In the genomic region with DNA sequence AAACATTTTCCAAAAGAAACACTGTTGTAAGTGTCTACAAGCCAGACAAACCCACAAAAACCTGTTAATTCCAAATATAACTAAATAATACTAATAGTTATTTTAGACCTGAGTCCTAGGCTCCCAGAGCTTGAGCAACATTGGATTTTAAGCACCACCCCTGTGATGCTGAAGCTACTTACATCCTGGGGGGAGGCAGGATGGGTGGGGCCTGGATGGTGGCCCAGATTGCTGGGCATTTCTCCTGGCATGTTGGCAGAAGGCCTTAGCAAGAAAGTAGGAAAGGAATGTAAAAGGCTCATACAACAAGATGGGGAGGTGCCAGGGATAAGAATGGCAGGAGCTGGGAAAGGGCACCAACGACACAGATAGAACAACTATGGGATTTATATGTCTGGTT, we compare ENCODE assay signal across 16 cellular contexts. TPM values are rescaled to one million over a fixed set of nuclear protein-coding genes. Genes with fewer than 3 reads are reported as not detected.
DNase-seq lines count a peak whose midpoint lies in the region; ATAC-seq and TF ChIP-seq lines count a peak whose summit lies in the region.
"Had no signal": no experiment of that assay in that cellular context is flagged by ENCODE, and none has a peak within 500 bp of the region (broad histone marks: within the 10 kb centered on the region; RNA-seq: fewer than 3 reads in every experiment).

No MANE protein-coding gene starts in this region.

- TF ChIP-seq RAD21 in Ishikawa (IDR thresholded peaks at IDR 0.05; ENCODE audit: low read depth), result no peak

- H3K4me3 ChIP-seq in choroid plexus epithelial cell (ENCODE audit: low read depth, low read length), result no peak overlapping the region
- H3K4me3 ChIP-seq in stomach, result no peak overlapping the region

- H3K36me3 ChIP-seq in stomach, result peaks cover 0 to 52% (median 18%) of the 10 kb centered on the region in 4 donors

- TF ChIP-seq POLR2A in stomach (IDR thresholded peaks at IDR 0.05), result no peak

- peaks cover 0 to 3% (median 0%) of the 10 kb centered on the region in 4 donors for H3K4me1 ChIP-seq in stomach

- WGBS in stomach, 5 donors, result 46 to 89% (median 75%) methylated on average over 1 of the region's 1 CpG

- TF ChIP-seq EP300 in Ishikawa (IDR thresholded peaks at IDR 0.05; ENCODE audit: borderline replicate concordance), result no peak
- no peak for TF ChIP-seq EP300 in stomach (IDR thresholded peaks at IDR 0.05)

- H3K27me3 ChIP-seq in stomach, result no peaks in the 10 kb centered on the region

- no peak overlapping the region for H3K27ac ChIP-seq in stomach

- H3K9me3 ChIP-seq in stomach, result no peaks in the 10 kb centered on the region

- TF ChIP-seq CTCF in choroid plexus epithelial cell (conservative IDR thresholded peaks at IDR 0.05; ENCODE audit: low read depth, low read length) (no peak), stomach (IDR thresholded peaks at IDR 0.05) (no peak)

- intact Hi-C loops in stomach (cut with DNase I; ENCODE audit: low total_unique reads), result no loop called here

- ATAC-seq in GM18858 (IDR thresholded peaks at IDR 0.05; ENCODE audit: unreplicated experiment), result no peak
- no peak for ATAC-seq in GM21367 (IDR thresholded peaks at IDR 0.05; ENCODE audit: unreplicated experiment)

- DNase-seq in ACHN, result peak; percentile 44
- peak; percentile 16 for DNase-seq in choroid plexus epithelial cell (ENCODE audit: low read depth)
- DNase-seq in iris pigment epithelial cell (ENCODE audit: low read depth), result peak; percentile 33
- no peak for DNase-seq in stomach
- no peak for DNase-seq in NCI-H510A treated with DMSO at 0.1 percent for 48 hours (lab: John Stamatoyannopoulos, UW)
- DNase-seq: activated CD4-positive, alpha-beta memory T cell treated with anti-CD3 and anti-CD28 coated beads, Interleukin-2, amount 10 ng/mL, durations not matched to agents 7 days and 5 days; activated naive CD4-positive, alpha-beta T cell; cortex of kidney; DND-41; NCI-H2081; stimulated activated CD4-positive, alpha-beta T cell treated with anti-CD3 and anti-CD28 coated beads, Interleukin-12 subunit alpha, Interleukin-12 subunit beta, amount 100 ng/mL, for 4 hours; T-helper 2 cell had no signal

- in situ Hi-C loops in ACHN (cut with HindIII; ENCODE audit: low pct_ligation_motif_present, low pct_unique_long_range_greater_than_20kb, low sequenced_read_pairs), result no loop called here

TF ChIP-seq in Ishikawa, 13 proteins besides CTCF, POLR2A, EP300 and RAD21:
- TF ChIP-seq NFIC (IDR thresholded peaks at IDR 0.05), result peak; percentile 19; the same call in 1 of the 2 replicates
- TF ChIP-seq CREB1 (IDR thresholded peaks at IDR 0.05; ENCODE audit: low read depth), result no peak
TF ChIP-seq in Ishikawa: peak in this region for 1.

RNA-seq across cellular contexts. Expression of a gene that starts 50.7 kb away (rescaled TPM):
- total RNA-seq in stomach, result not detected
- polyA plus RNA-seq in stomach, result under 1 TPM in 2 of 3 donors, not detected in 1; 0.10 to 0.25 TPM
- total RNA-seq: glomerular endothelial cell had no signal

Comparison
In these comparisons a context has a peak if more than half of its experiments do, and no peak if none do; other contexts are left out.
1. DNase-seq: peak in ACHN (single experiment), choroid plexus epithelial cell (single experiment) and iris pigment epithelial cell (single experiment); none in stomach (single experiment) and NCI-H510A treated with DMSO at 0.1 percent for 48 hours (single experiment).